In genomic region chr2:100242891-100243670, GRCh38 we compare ENCODE assay signal across 8 cellular contexts.
DNase-seq lines count a peak whose midpoint lies in the region; ATAC-seq and TF ChIP-seq lines count a peak whose summit lies in the region.

No MANE protein-coding gene starts in this region.

- in situ Hi-C loops in HAP-1 (cut with MboI; ENCODE audit: low sequenced_read_pairs): no loop called here

- H3K36me3 ChIP-seq in HAP-1 (replicated peaks) (no peaks in the 10 kb centered on the region), uterus (no peaks in the 10 kb centered on the region)

- peaks cover 4% of the 10 kb centered on the region for H3K27me3 Mint-ChIP-seq in neural crest cell (ENCODE audit: low read depth)

- H3K4me1 ChIP-seq in HAP-1 (no peaks in the 10 kb centered on the region), uterus (no peaks in the 10 kb centered on the region)

- peak; percentile 64 for DNase-seq in DMS53 treated with DMSO at 0.1 percent for 48 hours (lab: John Stamatoyannopoulos, UW; ENCODE audit: unreplicated experiment)
- peak; percentile 54 to 82 for DNase-seq in HAP-1 (ENCODE audit: low spot score in 2 of 2)
- DNase-seq in NCI-H510A treated with DMSO at 0.1 percent for 48 hours (lab: John Stamatoyannopoulos, UW): peak; percentile 22
- DNase-seq in activated T-cell treated with anti-CD3 and anti-CD28 coated beads for 24 hours (ENCODE audit: low read depth): peak; percentile 19
- DNase-seq in fibroblast of peridontal ligament (ENCODE audit: extremely low read depth): peak; percentile 55
- peak; percentile 80 for DNase-seq in neural crest cell (ENCODE audit: low read depth, low spot score)
- peak; percentile 46 to 60 for DNase-seq in uterus

- H3K36me3 Mint-ChIP-seq in neural crest cell (ENCODE audit: low read depth): no peaks in the 10 kb centered on the region

- TF ChIP-seq POLR2A in uterus (IDR thresholded peaks at IDR 0.05): no peak

- H3K27ac ChIP-seq in uterus: no peak overlapping the region

- H3K9me3 Mint-ChIP-seq in neural crest cell: no peaks in the 10 kb centered on the region

- intact Hi-C loops in uterus (cut with DNase I; ENCODE audit: low total_unique reads): loop anchor here (10.0 kb wide), 1 partner anchor 688 kb away; no protein-coding TSS in a partner anchor

- H3K9me3 ChIP-seq in HAP-1: no peaks in the 10 kb centered on the region
- H3K9me3 ChIP-seq in uterus: no peaks in the 10 kb centered on the region

- H3K27ac Mint-ChIP-seq in neural crest cell (ENCODE audit: unreplicated experiment): no peak overlapping the region

- TF ChIP-seq CTCF in neural crest cell (conservative IDR thresholded peaks at IDR 0.05): peak; percentile 85
- peak; percentile 31 to 74 (median 56) for TF ChIP-seq CTCF in uterus (IDR thresholded peaks at IDR 0.05)

- peaks cover 14% of the 10 kb centered on the region for H3K4me1 Mint-ChIP-seq in neural crest cell

- no peaks in the 10 kb centered on the region for H3K27me3 ChIP-seq in HAP-1 (ENCODE audit: low read depth)
- H3K27me3 ChIP-seq in uterus: no peaks in the 10 kb centered on the region

- no peak for ATAC-seq in GM21360 (IDR thresholded peaks at IDR 0.05; ENCODE audit: unreplicated experiment)

- H3K4me3 Mint-ChIP-seq in neural crest cell: no peak overlapping the region

- H3K4me3 ChIP-seq in HAP-1 (no peak overlapping the region), uterus (no peak overlapping the region)

Comparison
In these comparisons a context has a peak if more than half of its experiments do, and no peak if none do; other contexts are left out.
1. DNase-seq: peak in every context shown above with its lines; median percentile 80 in neural crest cell; 68 in HAP-1; 64 in DMS53 treated with DMSO at 0.1 percent for 48 hours; 55 in fibroblast of peridontal ligament; 53 in uterus; 22 in NCI-H510A treated with DMSO at 0.1 percent for 48 hours; 19 in activated T-cell treated with anti-CD3 and anti-CD28 coated beads for 24 hours.